Comparison of ENCODE assay signal across 28 cellular contexts in the genomic region with DNA sequence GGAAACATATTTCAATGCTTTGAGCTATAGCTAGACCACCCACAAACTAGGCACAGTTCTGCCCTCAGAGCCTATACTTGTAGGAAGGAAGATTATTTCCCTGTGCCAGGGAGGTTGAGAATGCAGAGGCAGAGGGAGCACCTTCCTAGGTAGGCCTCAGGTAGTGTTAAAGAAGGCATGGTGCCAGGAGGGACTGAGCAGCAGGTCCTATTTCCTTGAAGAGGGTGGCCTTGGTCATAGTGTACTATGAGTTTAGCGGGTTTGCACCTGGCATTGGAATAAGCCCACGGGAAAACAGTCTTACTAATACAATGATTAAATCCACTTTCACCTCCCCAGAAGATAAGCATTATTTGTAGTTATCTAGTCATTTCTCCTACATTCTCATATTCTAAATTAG.
"Had no signal": no experiment of that assay in that cellular context is flagged by ENCODE, and none has a peak within 500 bp of the region (broad histone marks: within the 10 kb centered on the region; RNA-seq: fewer than 3 reads in every experiment).

No MANE protein-coding gene starts in this region.

- H3K27me3 Mint-ChIP-seq: activated B cell treated with CpG ODN at 0.5 μM for 24 hours; activated CD4-positive, alpha-beta memory T cell treated with anti-CD3 and anti-CD28 coated beads for 36 hours; activated CD4-positive, alpha-beta T cell treated with anti-CD3 and anti-CD28 coated beads, Interleukin-2, amount 10 ng/mL, durations not matched to agents 24 days and 14 days; activated naive CD8-positive, alpha-beta T cell; activated T-helper 17 cell treated with anti-CD3 and anti-CD28 coated beads, Interleukin-2, amount 50 U/mL, for 72 hours; T-cell had no signal

- H3K4me3 ChIP-seq: SK-N-MC had no signal

- H3K4me3 Mint-ChIP-seq: activated B cell treated with CpG ODN at 0.5 μM for 24 hours; activated CD4-positive, alpha-beta memory T cell treated with anti-CD3 and anti-CD28 coated beads for 36 hours; activated CD4-positive, alpha-beta T cell treated with anti-CD3 and anti-CD28 coated beads, Interleukin-2, amount 10 ng/mL, durations not matched to agents 24 days and 14 days; activated naive CD4-positive, alpha-beta T cell treated with anti-CD3 and anti-CD28 coated beads for 36 hours; activated naive CD8-positive, alpha-beta T cell; activated T-helper 17 cell treated with anti-CD3 and anti-CD28 coated beads, Interleukin-2, amount 50 U/mL, for 72 hours; T-cell had no signal

- ATAC-seq: activated T-helper 17 cell treated with anti-CD3 and anti-CD28 coated beads, Interleukin-2, amount 50 U/mL, for 72 hours; T-cell had no signal

- H3K4me1 Mint-ChIP-seq: activated B cell treated with CpG ODN at 0.5 μM for 24 hours; activated CD4-positive, alpha-beta T cell treated with anti-CD3 and anti-CD28 coated beads, Interleukin-2, amount 10 ng/mL, durations not matched to agents 24 days and 14 days; activated T-helper 17 cell treated with anti-CD3 and anti-CD28 coated beads, Interleukin-2, amount 50 U/mL, for 72 hours; T-cell had no signal

- DNase-seq: activated B cell treated with CpG ODN at 0.5 μM for 24 hours; activated CD4-positive, alpha-beta memory T cell treated with anti-CD3 and anti-CD28 coated beads for 36 hours; activated CD4-positive, alpha-beta T cell treated with anti-CD3 and anti-CD28 coated beads for 1 hour; activated CD8-positive, alpha-beta memory T cell treated with anti-CD3 and anti-CD28 coated beads for 24 hours; activated gamma-delta T cell; activated naive CD4-positive, alpha-beta T cell treated with anti-CD3 and anti-CD28 coated beads for 36 hours; activated T-cell treated with anti-CD3 and anti-CD28 coated beads, Interleukin-2, amount 50 U/mL, for 48 hours; amygdala; cerebellar nuclear complex; KG1; NCI-H1092; NCI-H1417; NCI-H1694 treated with DMSO at 0.1 percent for 48 hours; NCI-H2081 treated with DMSO at 0.1 percent for 48 hours; NCI-H345; NCI-H510A; NCI-H526 treated with DMSO at 0.1 percent for 48 hours; SIG-M5; T-cell; T-helper 2 cell; T1000 had no signal

- H3K27ac ChIP-seq: SK-N-MC had no signal

- FAIRE-seq: astrocyte, colon, TTC549 had no signal
